38 cellular contexts compared by ENCODE assay signal in genomic region chr1:191052888-191053287, GRCh38.
"Had no signal": no experiment of that assay in that cellular context is flagged by ENCODE, and none has a peak within 500 bp of the region (broad histone marks: within the 10 kb centered on the region; RNA-seq: fewer than 3 reads in every experiment).

No MANE protein-coding gene starts in this region.

- FAIRE-seq: bronchial epithelial cell, TTC549 had no signal

- H3K27me3 Mint-ChIP-seq: activated B cell treated with CpG ODN at 0.5 μM for 24 hours; activated CD4-positive, alpha-beta memory T cell treated with anti-CD3 and anti-CD28 coated beads for 36 hours; activated CD4-positive, alpha-beta T cell treated with anti-CD3 and anti-CD28 coated beads, Interleukin-2, amount 10 ng/mL, durations not matched to agents 24 days and 14 days; activated CD8-positive, alpha-beta T cell treated with anti-CD3 and anti-CD28 coated beads for 36 hours; activated naive CD8-positive, alpha-beta T cell treated with anti-CD3 and anti-CD28 coated beads for 36 hours; activated T-helper 17 cell treated with anti-CD3 and anti-CD28 coated beads, Interleukin-2, amount 50 U/mL, for 72 hours; brain; central memory CD8-positive, alpha-beta T cell had no signal

- H3K9me3 Mint-ChIP-seq: brain had no signal

- H3K27ac Mint-ChIP-seq: activated B cell treated with CpG ODN at 0.5 μM for 24 hours; activated CD4-positive, alpha-beta memory T cell treated with anti-CD3 and anti-CD28 coated beads for 36 hours; activated CD4-positive, alpha-beta T cell treated with anti-CD3 and anti-CD28 coated beads, Interleukin-2, amount 10 ng/mL, durations not matched to agents 24 days and 14 days; activated CD8-positive, alpha-beta T cell treated with anti-CD3 and anti-CD28 coated beads for 36 hours; activated naive CD4-positive, alpha-beta T cell treated with anti-CD3 and anti-CD28 coated beads for 36 hours; activated naive CD4-positive, alpha-beta T cell treated with anti-CD3 and anti-CD28 coated beads, Interleukin-2, amount 50 U/mL, for 72 hours; activated naive CD8-positive, alpha-beta T cell treated with anti-CD3 and anti-CD28 coated beads for 36 hours; activated T-cell treated with anti-CD3 and anti-CD28 coated beads, Interleukin-2, amount 50 U/mL, for 72 hours; activated T-helper 1 cell treated with anti-CD3 and anti-CD28 coated beads, Interleukin-12 subunit alpha, Interleukin-12 subunit beta, Interleukin-2, Interleukin-4 antibody, amounts not matched to agents 30 ng/mL and 10 ng/mL and 1 ng/mL, durations not matched to agents 14 hours and 24 hours and 36 hours; activated T-helper 17 cell treated with anti-CD3 and anti-CD28 coated beads, Interleukin-2, amount 50 U/mL, for 72 hours; brain; T-helper 1 cell treated with Interleukin-12 subunit alpha and Interleukin-12 subunit beta and Interleukin-4 antibody, amounts not matched to agents 30 μg/mL and 1 μg/mL, for 36 hours; T-helper 2 cell treated with Interferon-gamma antibody and Interleukin-4, amounts not matched to agents 5 μg/mL and 100 μg/mL, for 36 hours had no signal

- ATAC-seq: activated CD8-positive, alpha-beta T cell treated with anti-CD3 and anti-CD28 coated beads for 36 hours; activated naive CD4-positive, alpha-beta T cell treated with anti-CD3 and anti-CD28 coated beads, Interleukin-2, amount 50 U/mL, for 72 hours; activated T-cell treated with anti-CD3 and anti-CD28 coated beads, Interleukin-2, amount 50 U/mL, for 4 hours; activated T-cell treated with anti-CD3 and anti-CD28 coated beads, Interleukin-2, amount 50 U/mL, for 72 hours; activated T-helper 17 cell treated with anti-CD3 and anti-CD28 coated beads, Interleukin-2, amount 50 U/mL, for 72 hours had no signal

- H3K4me3 Mint-ChIP-seq: activated B cell treated with CpG ODN at 0.5 μM for 24 hours; activated CD4-positive, alpha-beta memory T cell treated with anti-CD3 and anti-CD28 coated beads for 36 hours; activated CD4-positive, alpha-beta T cell treated with anti-CD3 and anti-CD28 coated beads, Interleukin-2, amount 10 ng/mL, durations not matched to agents 24 days and 14 days; activated CD8-positive, alpha-beta T cell treated with anti-CD3 and anti-CD28 coated beads for 36 hours; activated naive CD4-positive, alpha-beta T cell treated with anti-CD3 and anti-CD28 coated beads for 36 hours; activated naive CD8-positive, alpha-beta T cell treated with anti-CD3 and anti-CD28 coated beads for 36 hours; activated T-cell treated with anti-CD3 and anti-CD28 coated beads, Interleukin-2, amount 50 U/mL, for 4 hours; activated T-cell treated with anti-CD3 and anti-CD28 coated beads, Interleukin-2, amount 50 U/mL, for 72 hours; activated T-helper 1 cell treated with anti-CD3 and anti-CD28 coated beads, Interleukin-12 subunit alpha, Interleukin-12 subunit beta, Interleukin-2, Interleukin-4 antibody, amounts not matched to agents 30 ng/mL and 10 ng/mL and 1 ng/mL, durations not matched to agents 14 hours and 24 hours and 36 hours; activated T-helper 17 cell treated with anti-CD3 and anti-CD28 coated beads, Interleukin-2, amount 50 U/mL, for 72 hours; brain; central memory CD8-positive, alpha-beta T cell; T-helper 1 cell treated with Interleukin-12 subunit alpha and Interleukin-12 subunit beta and Interleukin-4 antibody, amounts not matched to agents 30 μg/mL and 1 μg/mL, for 36 hours; T-helper 2 cell treated with Interferon-gamma antibody and Interleukin-4, amounts not matched to agents 5 μg/mL and 100 μg/mL, for 36 hours had no signal

- H3K4me3 ChIP-seq: adrenal gland, ascending aorta, cardiac muscle cell had no signal

- H3K4me1 Mint-ChIP-seq: activated B cell treated with CpG ODN at 0.5 μM for 24 hours; activated CD4-positive, alpha-beta T cell treated with anti-CD3 and anti-CD28 coated beads, Interleukin-2, amount 10 ng/mL, durations not matched to agents 24 days and 14 days; activated naive CD8-positive, alpha-beta T cell treated with anti-CD3 and anti-CD28 coated beads for 36 hours; activated T-helper 17 cell treated with anti-CD3 and anti-CD28 coated beads, Interleukin-2, amount 50 U/mL, for 72 hours; brain; central memory CD8-positive, alpha-beta T cell had no signal

- DNase-seq: activated B cell treated with CpG ODN at 0.5 μM for 24 hours; activated CD4-positive, alpha-beta memory T cell treated with anti-CD3 and anti-CD28 coated beads for 36 hours; activated CD4-positive, alpha-beta T cell treated with anti-CD3 and anti-CD28 coated beads for 4 hours; activated CD4-positive, alpha-beta T cell treated with anti-CD3 and anti-CD28 coated beads, Interleukin-2, amount 10 ng/mL, durations not matched to agents 24 days and 14 days; activated CD4-positive, alpha-beta T cell treated with anti-CD3 and anti-CD28 coated beads, Interleukin-2, amount 50 U/mL, for 1 hour; activated CD4-positive, alpha-beta T cell treated with anti-CD3 and anti-CD28 coated beads, Interleukin-2, amount 50 U/mL, for 4 hours; activated CD4-positive, CD25-positive, alpha-beta regulatory T cell treated with anti-CD3 and anti-CD28 coated beads, Interleukin-2, amount 50 U/mL, for 72 hours; activated CD8-positive, alpha-beta memory T cell treated with anti-CD3 and anti-CD28 coated beads, Interleukin-2, amount 50 U/mL, for 4 hours; activated CD8-positive, alpha-beta T cell treated with anti-CD3 and anti-CD28 coated beads for 36 hours; activated effector memory CD4-positive, alpha-beta T cell treated with anti-CD3 and anti-CD28 coated beads, Interleukin-2, amount 50 U/mL, for 16 hours; activated gamma-delta T cell treated with Interleukin-2 at 50 U/mL for 16 hours; activated naive CD4-positive, alpha-beta T cell; activated naive CD4-positive, alpha-beta T cell treated with anti-CD3 and anti-CD28 coated beads for 36 hours; activated naive CD4-positive, alpha-beta T cell treated with anti-CD3 and anti-CD28 coated beads, Interleukin-2, amount 50 U/mL, for 16 hours; activated naive CD8-positive, alpha-beta T cell treated with anti-CD3 and anti-CD28 coated beads for 36 hours; activated T-cell treated with anti-CD3 and anti-CD28 coated beads for 4 hours; activated T-cell treated with anti-CD3 and anti-CD28 coated beads, Interleukin-2, amount 50 U/mL, for 1 hour; activated T-cell treated with anti-CD3 and anti-CD28 coated beads, Interleukin-2, amount 50 U/mL, for 4 hours; activated T-cell treated with anti-CD3 and anti-CD28 coated beads, Interleukin-2, amount 50 U/mL, for 72 hours; adrenal gland; amygdala; anterior cingulate cortex; caudate nucleus; cerebellar nuclear complex; T-helper 1 cell; T-helper 2 cell; T-helper 9 cell had no signal
